In the genomic region with DNA sequence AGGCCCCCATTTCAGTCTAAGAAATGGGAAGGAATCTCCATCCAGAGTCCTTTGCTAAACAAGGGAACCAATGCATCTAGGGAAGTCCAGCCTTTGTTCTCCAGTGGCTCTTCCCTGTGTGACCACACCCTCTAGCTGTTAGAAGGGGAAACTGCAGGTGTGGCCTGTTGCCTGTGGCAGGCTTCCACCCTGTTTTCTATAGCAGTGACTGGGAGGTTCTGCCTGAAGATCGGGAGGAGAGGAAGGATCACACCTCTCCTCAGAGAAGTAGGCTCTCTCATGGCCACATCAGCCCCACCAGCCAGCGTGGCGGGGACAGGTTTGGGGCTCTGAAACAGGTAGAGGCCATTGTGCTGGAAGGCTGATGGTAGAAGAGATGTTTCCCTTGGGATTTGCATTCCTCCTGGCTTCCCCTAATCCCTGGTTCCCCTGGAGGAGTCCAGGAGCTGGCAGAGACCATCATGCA, we compare ENCODE assay signal across 7 cellular contexts. TPM values are rescaled to one million over a fixed set of nuclear protein-coding genes. Genes with fewer than 3 reads are reported as not detected.
A peak's percentile ranks its signal among the peaks of the same experiment; 100 is the strongest.
DNase-seq lines count a peak whose midpoint lies in the region; ATAC-seq, FAIRE-seq and TF ChIP-seq lines count a peak whose summit lies in the region.

No MANE protein-coding gene starts in this region.

- H3K4me3 ChIP-seq in HL-60 (replicated peaks; ENCODE audit: insufficient read depth, low read length) (no peak overlapping the region), OCI-LY3 (ENCODE audit: low read length) (no peak overlapping the region), HepG2 (replicated peaks in 1 of 3; ENCODE audit: insufficient read depth in 1 of 3, low read depth in 2 of 3, low read length in 3 of 3) (peak overlapping the region in 1 of 3 experiments; percentile 47; a peak in 2 of 6 replicates), thoracic aorta (no peak overlapping the region)

- H3K9me3 Mint-ChIP-seq in chondrocyte (ENCODE audit: low read depth) = no peaks in the 10 kb centered on the region

- H3K27me3 ChIP-seq in HL-60 (ENCODE audit: insufficient read depth, poor library complexity, severe bottlenecking) (no peaks in the 10 kb centered on the region), OCI-LY3 (ENCODE audit: low read depth, low read length) (no peaks in the 10 kb centered on the region), HepG2 (ENCODE audit: control insufficient read depth in 1 of 2, insufficient read depth in 2 of 2, low read length in 2 of 2) (no peaks in the 10 kb centered on the region), thoracic aorta (replicated peaks; ENCODE audit: insufficient read depth) (no peaks in the 10 kb centered on the region)

- H3K79me2 ChIP-seq in OCI-LY3 (ENCODE audit: low read length) = no peaks in the 10 kb centered on the region
- peaks cover 5% of the 10 kb centered on the region for H3K79me2 ChIP-seq in HepG2 (ENCODE audit: insufficient read depth, low read length)

- TF ChIP-seq RAD21 in HepG2 (CRISPR knock-in tag; IDR thresholded peaks at IDR 0.05) = peak; percentile 79

- POLR2A ChIA-PET in HepG2 (lab: Yijun Ruan, JAX) = interaction anchor here (0.7 to 5.6 kb wide), 13 partner anchors 11 to 176 kb away, joined by 3 to 68 read pairs (median 4); a partner anchor contains a TSS

- peak; percentile 78 for FAIRE-seq in HepG2 (lab: Jason Lieb, UNC)

- H3K36me3 Mint-ChIP-seq in chondrocyte (ENCODE audit: low read depth) = peaks cover 8% of the 10 kb centered on the region

- 0 out of 2 replicates have a peak overlapping the region, but pooled peaks have one; percentile 25 for H3K27ac ChIP-seq in HL-60 (replicated peaks)
- H3K27ac ChIP-seq in OCI-LY3 (ENCODE audit: low read length) = no peak overlapping the region
- peak overlapping the region; percentile 95 for H3K27ac ChIP-seq in HepG2 (ENCODE audit: extremely low read length, insufficient read depth, low read length)
- H3K27ac ChIP-seq in thoracic aorta = peak overlapping the region; percentile 6 to 54

- peak; percentile 80 for DNase-seq in ELR (ENCODE audit: low read depth)
- peak; percentile 51 to 76 for DNase-seq in HL-60 (ENCODE audit: low read depth in 1 of 2, low spot score in 1 of 2)
- peak; percentile 44 for DNase-seq in chondrocyte (ENCODE audit: low spot score)
- peak; percentile 70 for DNase-seq in HepG2 (ENCODE audit: low spot score)
- no peak for DNase-seq in thoracic aorta (ENCODE audit: low spot score)

- no peak overlapping the region for H3K4me3 Mint-ChIP-seq in chondrocyte (ENCODE audit: unreplicated experiment)

- H3K27me3 Mint-ChIP-seq in chondrocyte (ENCODE audit: low read depth) = no peaks in the 10 kb centered on the region

- H3K36me3 ChIP-seq in OCI-LY3 (replicated peaks; ENCODE audit: low read depth, low read length) (no peaks in the 10 kb centered on the region), HepG2 (replicated peaks in 1 of 2; ENCODE audit: control insufficient read depth in 1 of 2, insufficient read depth in 2 of 2, low read length in 2 of 2) (peaks cover 0 to 1% of the 10 kb centered on the region in 2 experiments; a peak in 1 of 5 replicates), thoracic aorta (no peaks in the 10 kb centered on the region)

- no TSS peak for BruUV-seq in HepG2 (replicated peaks; lab: Mats Ljungman, UMichigan)

- peak; percentile 60 for ATAC-seq in HepG2
- ATAC-seq in thoracic aorta (ENCODE audit: insufficient number of reproducible peaks, low FRiP score, low read depth) = peak; percentile 19
- no peak for ATAC-seq in GM21528 (IDR thresholded peaks at IDR 0.05; ENCODE audit: low FRiP score, unreplicated experiment)

- no peak overlapping the region for H3K9ac ChIP-seq in OCI-LY3 (ENCODE audit: low read length)
- peak overlapping the region; percentile 72 for H3K9ac ChIP-seq in HepG2 (ENCODE audit: insufficient read depth, low read depth, low read length)

- TF ChIP-seq CTCF in HL-60 (IDR thresholded peaks at IDR 0.05; ENCODE audit: insufficient read depth, low read length) (peak; percentile 80), OCI-LY3 (IDR thresholded peaks at IDR 0.05; ENCODE audit: low read depth, low read length) (peak; percentile 65), chondrocyte (IDR thresholded peaks at IDR 0.05) (peak; percentile 77), HepG2 (CRISPR knock-in tag; IDR thresholded peaks at IDR 0.05) (peak; percentile 93), thoracic aorta (IDR thresholded peaks at IDR 0.05) (peak; percentile 53)

- intact Hi-C loops in HepG2 (cut with micrococcal nuclease; ENCODE audit: unreplicated experiment) = loop anchor here (2.0 kb wide), 2 partner anchors 46 to 94 kb away; a partner anchor contains a TSS

- in situ Hi-C loops in HepG2 (cut with HindIII; ENCODE audit: extremely low pct_ligation_motif_present, low pct_unique_long_range_greater_than_20kb) = no loop called here

- CTCF ChIA-PET in HepG2 (lab: Yijun Ruan, JAX; ENCODE audit: low intra/inter-chr PET ratio, low total read pairs) = interaction anchor here (0.8 to 2.3 kb wide), 3 partner anchors 13 to 93 kb away, joined by 3 to 7 read pairs (median 3); a partner anchor contains a TSS

- TF ChIP-seq POLR2A in HepG2 (IDR thresholded peaks at IDR 0.05; ENCODE audit: insufficient read depth in 1 of 2, low read depth in 2 of 2, low read length in 2 of 2) = no peak

- H4K20me1 ChIP-seq in OCI-LY3 (ENCODE audit: insufficient read depth, low read length) = no peaks in the 10 kb centered on the region
- H4K20me1 ChIP-seq in HepG2 (ENCODE audit: insufficient read depth, low read length) = no peaks in the 10 kb centered on the region

- H3K4me1 Mint-ChIP-seq in chondrocyte (ENCODE audit: low read depth) = peaks cover 19% of the 10 kb centered on the region

- H3K4me2 ChIP-seq in OCI-LY3 (ENCODE audit: low read length) (no peak overlapping the region), HepG2 (ENCODE audit: low read depth, low read length) (peak overlapping the region; percentile 78)

- H3K27ac Mint-ChIP-seq in chondrocyte (ENCODE audit: unreplicated experiment) = no peak overlapping the region

- no CpG with 5 or more reads among the region's 3 CpGs for WGBS in HepG2 (ENCODE audit: low lambda C conversion rate)

- H3K9me3 ChIP-seq in OCI-LY3 (ENCODE audit: insufficient read depth, low read length) = no peaks in the 10 kb centered on the region
- H3K9me3 ChIP-seq in HepG2 (ENCODE audit: low read length) = no peaks in the 10 kb centered on the region
- H3K9me3 ChIP-seq in thoracic aorta = no peaks in the 10 kb centered on the region

- H3K4me1 ChIP-seq in OCI-LY3 (ENCODE audit: low read length) = no peaks in the 10 kb centered on the region
- peaks cover 88% of the 10 kb centered on the region for H3K4me1 ChIP-seq in HepG2 (ENCODE audit: insufficient read depth, low read length)
- H3K4me1 ChIP-seq in thoracic aorta (ENCODE audit: control insufficient read depth in 1 of 2, low read depth in 2 of 2) = peaks cover 22 to 61% of the 10 kb centered on the region in 2 donors

- no peak for TF ChIP-seq EP300 in HepG2 (IDR thresholded peaks at IDR 0.05; ENCODE audit: low read depth in 2 of 2, low read length in 2 of 2)
- TF ChIP-seq EP300 in HepG2 (CRISPR knock-in tag; IDR thresholded peaks at IDR 0.05; ENCODE audit: borderline replicate concordance) = no peak

- H2AFZ ChIP-seq in OCI-LY3 (ENCODE audit: low read depth, low read length) (no peak overlapping the region), HepG2 (ENCODE audit: low read length) (no peak overlapping the region)

TF ChIP-seq in HepG2, 621 proteins besides CTCF, POLR2A, EP300 and RAD21 (continues in another document):
- 0 out of 2 replicates have a peak, but pooled peaks have one; percentile 23 for TF ChIP-seq KAT8 (CRISPR knock-in tag; IDR thresholded peaks at IDR 0.05)
- no peak for TF ChIP-seq NR2C2 (CRISPR knock-in tag; IDR thresholded peaks at IDR 0.05; ENCODE audit: borderline replicate concordance)
- TF ChIP-seq SMC3 (IDR thresholded peaks at IDR 0.05; ENCODE audit: low read length) = peak; percentile 82
- no peak for TF ChIP-seq ZNF724P (CRISPR knock-in tag; IDR thresholded peaks at IDR 0.05; ENCODE audit: borderline replicate concordance)
- TF ChIP-seq KDM3A (CRISPR knock-in tag; IDR thresholded peaks at IDR 0.05; ENCODE audit: low read depth) = peak; percentile 46; the same call in 1 of the 2 replicates
- TF ChIP-seq ZBTB7B (CRISPR knock-in tag; IDR thresholded peaks at IDR 0.05) = no peak
- TF ChIP-seq FOXA3 (CRISPR knock-in tag; IDR thresholded peaks at IDR 0.05) = peak; percentile 36
- no peak for TF ChIP-seq SP1 (IDR thresholded peaks at IDR 0.05)
- TF ChIP-seq SP1 (CRISPR knock-in tag; IDR thresholded peaks at IDR 0.05) = 0 out of 2 replicates have a peak, but pooled peaks have one; percentile 20
- 0 out of 2 replicates have a peak, but pooled peaks have one; percentile 11 for TF ChIP-seq RXRB (CRISPR knock-in tag; IDR thresholded peaks at IDR 0.05; ENCODE audit: borderline replicate concordance)
- no peak for TF ChIP-seq MBD4 (IDR thresholded peaks at IDR 0.05; ENCODE audit: borderline replicate concordance, low read length)

RNA-seq across cellular contexts. Expression of a gene that starts 47.7 kb away (rescaled TPM):
- 40.3 to 74.4 TPM (median 66.8 TPM) in 3 replicates for total RNA-seq in chondrocyte
- total RNA-seq in HepG2 (2016; rRNA removed; fragmentation: Illumina TruSeq; extraction: Trizol) = 38.9 and 39.8 TPM in 2 replicates
- 13.4 and 13.6 TPM in 2 replicates for total RNA-seq in HepG2 (2016; cell fraction: cytosol; rRNA removed; fragmentation: Illumina TruSeq; extraction: Trizol; ENCODE audit: low read depth)
- 33.2 and 39.7 TPM in 2 replicates for total RNA-seq in HepG2 (2016; cell fraction: insoluble cytoplasmic fraction; rRNA removed; fragmentation: Illumina TruSeq; extraction: Trizol)
- total RNA-seq in HepG2 (2016; cell fraction: membrane; rRNA removed; fragmentation: Illumina TruSeq; extraction: Trizol) = 49.9 and 53.6 TPM in 2 replicates
- 21.9 and 30.8 TPM in 2 replicates for total RNA-seq in HepG2 (2016; cell fraction: nucleus; rRNA removed; fragmentation: Illumina TruSeq; extraction: Trizol)
- polyA plus RNA-seq in HepG2 (2011; rRNA removed) = 66.5 and 84.1 TPM in 2 replicates
- 62.9 and 70.1 TPM in 2 replicates for polyA plus RNA-seq in HepG2 (2011; cell fraction: cytosol; rRNA removed)
- polyA plus RNA-seq in HepG2 (2011; cell fraction: nucleus; rRNA removed) = 86.9 and 92.0 TPM in 2 replicates
- polyA plus RNA-seq in HepG2 (2012) = 98.0 and 117 TPM in 2 replicates
- 18.4 and 21.2 TPM in 2 replicates for polyA plus RNA-seq in HepG2 (2016; cell fraction: cytosol; fragmentation: Illumina TruSeq; extraction: Trizol; ENCODE audit: low read depth)
- polyA plus RNA-seq in HepG2 (2016; cell fraction: insoluble cytoplasmic fraction; fragmentation: Illumina TruSeq; extraction: Trizol; ENCODE audit: low read depth) = 51.6 and 70.7 TPM in 2 replicates
- polyA plus RNA-seq in HepG2 (2016; cell fraction: membrane; fragmentation: Illumina TruSeq; extraction: Trizol; ENCODE audit: low read depth) = 57.9 and 63.0 TPM in 2 replicates
- 63.9 and 73.5 TPM in 2 replicates for polyA plus RNA-seq in HepG2 (2016; cell fraction: nucleus; fragmentation: Illumina TruSeq; extraction: Trizol; ENCODE audit: insufficient read depth, low read depth)
- polyA minus RNA-seq in HepG2 (2011; rRNA and poly(A)+ RNA removed; ENCODE audit: low replicate concordance) = 23.8 and 82.1 TPM in 2 replicates
- 41.1 and 48.2 TPM in 2 replicates for polyA minus RNA-seq in HepG2 (2011; cell fraction: cytosol; rRNA and poly(A)+ RNA removed)
- 36.6 and 46.0 TPM in 2 replicates for polyA minus RNA-seq in HepG2 (2011; cell fraction: nucleus; rRNA and poly(A)+ RNA removed)
- total RNA-seq in thoracic aorta = 100 to 1,000 TPM; 154 to 192 TPM
